In the genomic region with DNA sequence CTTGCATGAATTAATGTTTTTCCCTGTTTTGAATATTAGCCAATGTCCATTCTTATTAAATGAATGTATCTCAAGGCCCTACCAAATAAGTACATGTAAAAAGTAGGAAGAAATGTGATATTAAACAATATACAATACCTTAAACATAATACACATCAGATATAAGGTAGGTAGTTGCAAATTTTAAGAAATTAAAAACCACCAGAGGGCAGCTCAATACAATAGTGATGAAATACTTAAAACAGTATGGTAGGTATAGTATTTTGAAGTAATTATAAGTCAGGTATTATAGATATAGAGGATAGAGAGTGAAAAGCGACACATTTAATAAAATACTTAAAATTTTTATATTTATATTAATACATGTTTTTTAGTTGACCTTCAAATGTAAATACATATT, we compare ENCODE assay signal across 13 cellular contexts. TPM values are rescaled to one million over a fixed set of nuclear protein-coding genes. Genes with fewer than 3 reads are reported as not detected.
DNase-seq lines count a peak whose midpoint lies in the region; ATAC-seq, FAIRE-seq and TF ChIP-seq lines count a peak whose summit lies in the region.
"Had no signal": no experiment of that assay in that cellular context is flagged by ENCODE, and none has a peak within 500 bp of the region (broad histone marks: within the 10 kb centered on the region; RNA-seq: fewer than 3 reads in every experiment).

No MANE protein-coding gene starts in this region.

- H3K4me3 ChIP-seq in kidney (ENCODE audit: low read length in 2 of 2): no peak overlapping the region

- H3K36me3 Mint-ChIP-seq in activated naive CD8-positive, alpha-beta T cell treated with anti-CD3 and anti-CD28 coated beads for 36 hours: no peaks in the 10 kb centered on the region
- H3K36me3 Mint-ChIP-seq: WTC11 had no signal

- ATAC-seq in HG02840 (IDR thresholded peaks at IDR 0.05; ENCODE audit: low FRiP score, unreplicated experiment) (no peak), esophagus mucosa (no peak)
- ATAC-seq: WTC11 had no signal

- H3K4me1 Mint-ChIP-seq in activated naive CD8-positive, alpha-beta T cell treated with anti-CD3 and anti-CD28 coated beads for 36 hours: no peaks in the 10 kb centered on the region

- no peak overlapping the region for H3K9ac ChIP-seq in kidney (ENCODE audit: low read length in 2 of 2)

- no peaks in the 10 kb centered on the region for H3K9me3 Mint-ChIP-seq in activated naive CD8-positive, alpha-beta T cell treated with anti-CD3 and anti-CD28 coated beads for 36 hours

- no peaks in the 10 kb centered on the region for H3K4me1 ChIP-seq in kidney (ENCODE audit: control insufficient read depth in 1 of 2, insufficient read depth in 1 of 2, low read depth in 1 of 2, low read length in 2 of 2)

- TF ChIP-seq CTCF in VCaP (conservative IDR thresholded peaks at IDR 0.05) (peak; percentile 70), kidney (IDR thresholded peaks at IDR 0.05; ENCODE audit: borderline replicate concordance, extremely low read depth, insufficient read depth) (no peak), GM20000 (IDR thresholded peaks at IDR 0.05; ENCODE audit: extremely low read depth, missing control alignments) (no peak)

- DNase-seq in AG20443 (ENCODE audit: low spot score): peak; percentile 14
- peak; percentile 22 for DNase-seq in HPDE6-E6E7 (ENCODE audit: extremely low spot score)
- no peak for DNase-seq in kidney
- no peak for DNase-seq in activated naive CD8-positive, alpha-beta T cell treated with anti-CD3 and anti-CD28 coated beads for 36 hours
- DNase-seq in GM20000 (ENCODE audit: low spot score): no peak
- DNase-seq: hypothalamus, NCI-H446, occipital lobe had no signal

- H3K36me3 ChIP-seq in kidney (ENCODE audit: control insufficient read depth in 1 of 2, insufficient read depth in 2 of 2, low read length in 2 of 2): no peaks in the 10 kb centered on the region

- peaks cover 19% of the 10 kb centered on the region for H3K27me3 Mint-ChIP-seq in activated naive CD8-positive, alpha-beta T cell treated with anti-CD3 and anti-CD28 coated beads for 36 hours

- FAIRE-seq in kidney (lab: Jason Lieb, UNC): peak; percentile 84
- FAIRE-seq: G401.6 had no signal

- no peaks in the 10 kb centered on the region for H3K9me3 ChIP-seq in kidney (ENCODE audit: control insufficient read depth in 1 of 2, low read length in 2 of 2)

- H3K27ac ChIP-seq in VCaP (no peak overlapping the region), kidney (ENCODE audit: low read depth in 2 of 2, low read length in 2 of 2) (no peak overlapping the region)

- H3K4me3 Mint-ChIP-seq in activated naive CD8-positive, alpha-beta T cell treated with anti-CD3 and anti-CD28 coated beads for 36 hours: no peak overlapping the region
- H3K4me3 Mint-ChIP-seq: WTC11 had no signal

- intact Hi-C loops in kidney (cut with DNase I): no loop called here

- H3K27ac Mint-ChIP-seq in activated naive CD8-positive, alpha-beta T cell treated with anti-CD3 and anti-CD28 coated beads for 36 hours: no peak overlapping the region
- H3K27ac Mint-ChIP-seq: WTC11 had no signal

RNA-seq across cellular contexts. Expression of gene CDK14, which starts 43.6 kb away (rescaled TPM):
- total RNA-seq in kidney (33.9 TPM), esophagus mucosa (1.1 TPM)
- polyA plus RNA-seq in kidney (ENCODE audit: insufficient read depth, low read depth, low replicate concordance): 11.9 TPM
- 1 to 10 TPM in 1 of 2 experiments, under 1 TPM in 1; 0.92 to 1.6 TPM for total RNA-seq in activated naive CD8-positive, alpha-beta T cell treated with anti-CD3 and anti-CD28 coated beads for 36 hours

Comparison
In these comparisons a context has a peak if more than half of its experiments do, and no peak if none do; other contexts are left out.
1. DNase-seq: peak in AG20443 (single experiment) and HPDE6-E6E7 (single experiment); none in kidney (single experiment), activated naive CD8-positive, alpha-beta T cell treated with anti-CD3 and anti-CD28 coated beads for 36 hours (single experiment) and GM20000 (single experiment).
2. RNA of gene CDK14, which starts 43.6 kb away (total RNA-seq): 33.9 TPM in kidney (single experiment); 0.92 to 1.6 TPM in activated naive CD8-positive, alpha-beta T cell treated with anti-CD3 and anti-CD28 coated beads for 36 hours and 1.1 TPM in esophagus mucosa (single experiment); every median in the first group is over 10 times any median in the second.